3 cellular contexts compared by ENCODE assay signal in the genomic region with DNA sequence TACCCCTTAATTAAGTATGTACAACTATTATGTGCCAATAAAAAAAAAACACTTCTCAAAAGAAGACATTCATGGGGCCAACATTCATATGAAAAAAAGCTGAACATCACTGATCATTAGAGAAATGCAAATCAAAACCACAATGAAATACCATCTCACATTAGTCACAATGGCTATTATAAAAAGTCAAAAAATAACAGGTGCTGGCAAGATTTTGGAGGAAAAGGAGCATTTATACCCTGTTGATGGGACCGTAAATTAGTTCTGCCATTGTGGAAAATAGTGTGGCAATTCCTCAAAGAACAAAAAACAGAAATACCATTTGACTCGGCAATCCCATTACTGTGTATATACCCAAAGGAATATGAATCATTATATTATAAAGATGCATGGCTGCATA.
"Had no signal": no experiment of that assay in that cellular context is flagged by ENCODE, and none has a peak within 500 bp of the region (broad histone marks: within the 10 kb centered on the region; RNA-seq: fewer than 3 reads in every experiment).

No MANE protein-coding gene starts in this region.

- DNase-seq: GDM1, GF-D8 had no signal

- ATAC-seq: GM12878 had no signal

- H3K4me3 ChIP-seq: GM12878 had no signal
